ENCODE assay signal across 8 cellular contexts in genomic region chr16:2266887-2267286, GRCh38. TPM values are rescaled to one million over a fixed set of nuclear protein-coding genes. Genes with fewer than 3 reads are reported as not detected.
DNase-seq lines count a peak whose midpoint lies in the region; ATAC-seq and TF ChIP-seq lines count a peak whose summit lies in the region.
"Not testable (repeated sequence)": the region's sequence is repeated elsewhere in the genome, so short reads cannot be mapped to it uniquely, and the experiment has no call there.

No MANE protein-coding gene starts in this region.

- not testable (repeated sequence) for H3K23ac ChIP-seq in H9 (ENCODE audit: insufficient read length, low read depth, low read length)

- not testable (repeated sequence) for H3T11ph ChIP-seq in H9 (ENCODE audit: low read length)

- H2BK20ac ChIP-seq in H9 (ENCODE audit: low read depth, low read length, poor library complexity, severe bottlenecking), result not testable (repeated sequence)

- H3K4me1 ChIP-seq in H9 (ENCODE audit: insufficient read depth, low read length), result not testable (repeated sequence)
- H3K4me1 ChIP-seq in Panc1 (ENCODE audit: control insufficient read depth, insufficient read depth, low read length) (peaks cover 21% of the 10 kb centered on the region), heart right ventricle (peaks cover 7 to 46% (median 40%) of the 10 kb centered on the region in 9 donors)

- BruUV-seq in Panc1 (replicated peaks; lab: Mats Ljungman, UMichigan), result not testable (repeated sequence)

- not testable (repeated sequence) for H2BK12ac ChIP-seq in H9 (ENCODE audit: insufficient read length, low read depth, low read length)

- H4K20me1 ChIP-seq in H9 (ENCODE audit: control insufficient read depth, insufficient read depth, insufficient read length), result not testable (repeated sequence)

- H2BK120ac ChIP-seq in H9 (ENCODE audit: low read depth, low read length, poor library complexity, severe bottlenecking), result not testable (repeated sequence)

- H3K27ac Mint-ChIP-seq in H9, result peak overlapping the region; percentile 78 to 95 (median 89)

- not testable (repeated sequence) for H4K5ac ChIP-seq in H9 (ENCODE audit: insufficient read length, low read depth, low read length)

- DNase-seq in ACHN, result peak; percentile 37
- DNase-seq in H9; Panc1 (ENCODE audit: low read depth, low spot score); activated T-cell treated with anti-CD3 and anti-CD28 coated beads, Interleukin-2, amount 50 U/mL, for 4 hours; heart right ventricle: not testable (repeated sequence)
- DNase-seq in choroid plexus epithelial cell (ENCODE audit: low read depth), result peak; percentile 59
- DNase-seq in myocyte (ENCODE audit: low read depth), result peak; percentile 49
- peak; percentile 31 for DNase-seq in stimulated activated CD4-positive, alpha-beta T cell treated with anti-CD3 and anti-CD28 coated beads, Interleukin-15, amount 100 ng/mL, for 24 hours

- intact Hi-C loops in Panc1 (cut with micrococcal nuclease; ENCODE audit: unreplicated experiment), result not testable (repeated sequence)
- intact Hi-C loops in heart right ventricle (cut with DNase I), result loop anchor here in 1 of 10 donors (5.0 kb wide), 1 partner anchor 160 kb away; the partner anchor contains the start of gene CCNF

- peak overlapping the region; percentile 96 for H3K9ac ChIP-seq in H9 (ENCODE audit: extremely low read depth, insufficient read length, low read length)

- POLR2A ChIA-PET in Panc1 (lab: Charles Lee), result not testable (repeated sequence)

- not testable (repeated sequence) for H3K9me3 Mint-ChIP-seq in H9; activated T-cell treated with anti-CD3 and anti-CD28 coated beads, Interleukin-2, amount 50 U/mL, for 4 hours

- peaks cover 39% of the 10 kb centered on the region for H3K79me2 ChIP-seq in H9 (ENCODE audit: insufficient read depth, low read length)

- H3K4me3 ChIP-seq in Panc1 (ENCODE audit: low read depth in 2 of 2, low read length in 2 of 2), result peak overlapping the region; percentile 61 to 71
- peak overlapping the region; percentile 94 for H3K4me3 ChIP-seq in choroid plexus epithelial cell (ENCODE audit: low read depth, low read length)
- H3K4me3 ChIP-seq in heart right ventricle, result peak overlapping the region; percentile 53 to 97 (median 87)

- not testable (repeated sequence) for H2AFZ ChIP-seq in H9 (ENCODE audit: low read length)

- H3K36me3 ChIP-seq in Panc1 (ENCODE audit: control insufficient read depth, insufficient read depth, low read length), result peaks cover 17% of the 10 kb centered on the region
- peaks cover 3 to 43% (median 18%) of the 10 kb centered on the region in 9 donors for H3K36me3 ChIP-seq in heart right ventricle

- H3K36me3 Mint-ChIP-seq in H9 (ENCODE audit: insufficient read depth in 1 of 3, low read depth in 3 of 3), result peaks cover 35 to 51% (median 46%) of the 10 kb centered on the region in 3 experiments; a peak in 6 of 7 replicates
- H3K36me3 Mint-ChIP-seq in activated T-cell treated with anti-CD3 and anti-CD28 coated beads, Interleukin-2, amount 50 U/mL, for 4 hours (ENCODE audit: insufficient read depth), result peaks cover 20% of the 10 kb centered on the region

- H3K23me2 ChIP-seq in H9 (ENCODE audit: insufficient read length, low read depth, low read length, poor library complexity, severe bottlenecking), result not testable (repeated sequence)

- H2AK5ac ChIP-seq in H9 (ENCODE audit: insufficient read length, low read length), result not testable (repeated sequence)

- H3K4me3 Mint-ChIP-seq in H9, result peak overlapping the region; percentile 87 to 90
- H3K4me3 Mint-ChIP-seq in activated T-cell treated with anti-CD3 and anti-CD28 coated beads, Interleukin-2, amount 50 U/mL, for 4 hours, result peak overlapping the region; percentile 92

- no CpG with 5 or more reads among the region's 12 CpGs for WGBS in H9 (ENCODE audit: extremely low coverage, insufficient read length, low lambda C conversion rate)
- 7 to 9% methylated on average over 7 to 10 of the region's 12 CpGs for WGBS in heart right ventricle, 2 donors

- in situ Hi-C loops in ACHN (cut with HindIII; ENCODE audit: low pct_ligation_motif_present, low pct_unique_long_range_greater_than_20kb, low sequenced_read_pairs); Panc1 (cut with HindIII; ENCODE audit: low pct_unique_long_range_greater_than_20kb, low sequenced_read_pairs): not testable (repeated sequence)

- H3K27ac ChIP-seq in H9 (ENCODE audit: insufficient read length, low read depth, low read length), result not testable (repeated sequence)
- H3K27ac ChIP-seq in Panc1 (ENCODE audit: low read length) (peak overlapping the region; percentile 94), heart right ventricle (peak overlapping the region in 5 of 10 donors; percentile 93 to 99 (median 98))

- not testable (repeated sequence) for H3K18ac ChIP-seq in H9 (ENCODE audit: insufficient read length, low read depth, low read length)

- TF ChIP-seq CTCF in H9 (conservative IDR thresholded peaks at IDR 0.05); Panc1 (IDR thresholded peaks at IDR 0.05); choroid plexus epithelial cell (conservative IDR thresholded peaks at IDR 0.05; ENCODE audit: low read depth, low read length); heart right ventricle (IDR thresholded peaks at IDR 0.05): not testable (repeated sequence)

- H3K4me1 Mint-ChIP-seq in H9, result peaks cover 26% of the 10 kb centered on the region in 2 experiments
- H3K4me1 Mint-ChIP-seq in activated T-cell treated with anti-CD3 and anti-CD28 coated beads, Interleukin-2, amount 50 U/mL, for 4 hours (ENCODE audit: low read depth), result peaks cover 38% of the 10 kb centered on the region

- H4K91ac ChIP-seq in H9 (ENCODE audit: insufficient read length, low read depth, low read length), result not testable (repeated sequence)

- H3K4ac ChIP-seq in H9 (ENCODE audit: low read depth, low read length), result not testable (repeated sequence)

- not testable (repeated sequence) for H3K79me1 ChIP-seq in H9 (ENCODE audit: insufficient read depth, low read depth, low read length, poor library complexity, severe bottlenecking)

- not testable (repeated sequence) for H2BK15ac ChIP-seq in H9 (ENCODE audit: low read depth, low read length)

- H3K56ac ChIP-seq in H9 (ENCODE audit: insufficient read length, low read depth, low read length), result not testable (repeated sequence)

- not testable (repeated sequence) for H3K27me3 Mint-ChIP-seq in H9 (ENCODE audit: low read depth); activated T-cell treated with anti-CD3 and anti-CD28 coated beads, Interleukin-2, amount 50 U/mL, for 4 hours (ENCODE audit: low read depth)

- peak overlapping the region; percentile 97; the same call in 1 of the 2 replicates for H3K14ac ChIP-seq in H9 (ENCODE audit: insufficient read depth, low read length)

- not testable (repeated sequence) for H3K9me3 ChIP-seq in H9 (ENCODE audit: control insufficient read depth, low read depth, low read length); Panc1 (ENCODE audit: control insufficient read depth, insufficient read depth, low read depth, low read length); heart right ventricle

- not testable (repeated sequence) for H3K27me3 ChIP-seq in H9 (ENCODE audit: insufficient read depth, low read length); Panc1 (ENCODE audit: control insufficient read depth, insufficient read depth, low read length); heart right ventricle

- CTCF ChIA-PET in Panc1 (lab: Charles Lee), result not testable (repeated sequence)

- not testable (repeated sequence) for ATAC-seq in Panc1; activated T-cell treated with anti-CD3 and anti-CD28 coated beads, Interleukin-2, amount 50 U/mL, for 4 hours; heart right ventricle

- peak overlapping the region; percentile 47 for H3K4me2 ChIP-seq in H9 (ENCODE audit: insufficient read depth, insufficient read length, low read length)

- not testable (repeated sequence) for H2BK5ac ChIP-seq in H9 (ENCODE audit: insufficient read length, low read length)

- not testable (repeated sequence) for H4K8ac ChIP-seq in H9 (replicated peaks; ENCODE audit: insufficient read length, low read depth, low read length)

RNA-seq across cellular contexts. Expression of gene RNPS1, which starts 1.0 kb away (rescaled TPM):
- 384 and 394 TPM in 2 replicates for total RNA-seq in H9 (2021)
- 249 TPM for total RNA-seq in Panc1 (2021; ENCODE audit: unreplicated experiment)
- polyA plus RNA-seq in Panc1 (2012; ENCODE audit: insufficient read length), result 210 TPM
- total RNA-seq in activated T-cell treated with anti-CD3 and anti-CD28 coated beads, Interleukin-2, amount 50 U/mL, for 4 hours, result 100 to 1,000 TPM; 412 to 481 (median 413) TPM
- 100 to 1,000 TPM; 103 to 128 (median 118) TPM for total RNA-seq in heart right ventricle
- polyA plus RNA-seq in heart right ventricle, result 100 to 1,000 TPM in 1 of 2 donors, 10 to 100 TPM in 1; 61.7 to 136 TPM
- total RNA-seq in myocyte, result 109 and 136 TPM in 2 replicates
- 131 TPM for polyA plus RNA-seq in myocyte (2012)

RNA-seq across cellular contexts. Expression of gene ECI1, which starts 15.5 kb away (rescaled TPM):
- total RNA-seq in H9 (2021) (90.0 and 95.4 TPM in 2 replicates), Panc1 (2021; ENCODE audit: unreplicated experiment) (117 TPM), heart right ventricle (100 to 1,000 TPM; 118 to 243 (median 153) TPM), myocyte (39.6 and 46.4 TPM in 2 replicates)
- polyA plus RNA-seq in Panc1 (2012; ENCODE audit: insufficient read length), result 178 TPM
- total RNA-seq in activated T-cell treated with anti-CD3 and anti-CD28 coated beads, Interleukin-2, amount 50 U/mL, for 4 hours, result 10 to 100 TPM; 21.6 to 23.8 (median 22.5) TPM
- polyA plus RNA-seq in heart right ventricle, result 100 to 1,000 TPM; 256 to 491 TPM
- 38.1 TPM for polyA plus RNA-seq in myocyte (2012)

RNA-seq across cellular contexts. Expression of gene DNASE1L2, which starts 30.6 kb away (rescaled TPM):
- total RNA-seq in H9 (2021), result 2.5 TPM in 2 replicates
- total RNA-seq in Panc1 (2021; ENCODE audit: unreplicated experiment), result 4.4 TPM
- 4.3 TPM for polyA plus RNA-seq in Panc1 (2012; ENCODE audit: insufficient read length)
- total RNA-seq in activated T-cell treated with anti-CD3 and anti-CD28 coated beads, Interleukin-2, amount 50 U/mL, for 4 hours, result 1 to 10 TPM in 1 of 3 donors, under 1 TPM in 2; 0.52 to 1.1 (median 0.86) TPM
- under 1 TPM in 9 of 10 donors, not detected in 1; 0.15 to 0.44 (median 0.30) TPM for total RNA-seq in heart right ventricle
- 1 to 10 TPM in 1 of 2 donors, under 1 TPM in 1; 0.49 to 1.2 TPM for polyA plus RNA-seq in heart right ventricle
- total RNA-seq in myocyte, result 2.2 and 2.4 TPM in 2 replicates
- 2.5 TPM for polyA plus RNA-seq in myocyte (2012)

RNA-seq across cellular contexts. Expression of gene E4F1, which starts 43.5 kb away (rescaled TPM):
- total RNA-seq in H9 (2021), result 35.9 and 37.6 TPM in 2 replicates
- total RNA-seq in Panc1 (2021; ENCODE audit: unreplicated experiment), result 50.8 TPM
- polyA plus RNA-seq in Panc1 (2012; ENCODE audit: insufficient read length), result 71.0 TPM
- total RNA-seq in activated T-cell treated with anti-CD3 and anti-CD28 coated beads, Interleukin-2, amount 50 U/mL, for 4 hours, result 10 to 100 TPM; 44.3 to 48.7 (median 45.3) TPM
- total RNA-seq in heart right ventricle, result 10 to 100 TPM in 7 of 10 donors, 1 to 10 TPM in 3; 8.4 to 16.3 (median 10.7) TPM
- 10 to 100 TPM; 22.0 to 34.8 TPM for polyA plus RNA-seq in heart right ventricle
- total RNA-seq in myocyte, result 33.6 and 35.3 TPM in 2 replicates
- 17.0 TPM for polyA plus RNA-seq in myocyte (2012)

RNA-seq across cellular contexts. Expression of gene PGP, which starts 52.2 kb away (rescaled TPM):
- 37.4 and 38.3 TPM in 2 replicates for total RNA-seq in H9 (2021)
- total RNA-seq in Panc1 (2021; ENCODE audit: unreplicated experiment), result 48.7 TPM
- polyA plus RNA-seq in Panc1 (2012; ENCODE audit: insufficient read length), result 51.6 TPM
- total RNA-seq in activated T-cell treated with anti-CD3 and anti-CD28 coated beads, Interleukin-2, amount 50 U/mL, for 4 hours, result 10 to 100 TPM; 25.8 to 27.9 (median 27.2) TPM
- 10 to 100 TPM; 21.1 to 48.3 (median 25.7) TPM for total RNA-seq in heart right ventricle
- polyA plus RNA-seq in heart right ventricle, result 10 to 100 TPM; 31.3 to 33.1 TPM
- total RNA-seq in myocyte, result 47.8 and 49.0 TPM in 2 replicates
- 21.9 TPM for polyA plus RNA-seq in myocyte (2012)
